8 cellular contexts compared by ENCODE assay signal in the genomic region with DNA sequence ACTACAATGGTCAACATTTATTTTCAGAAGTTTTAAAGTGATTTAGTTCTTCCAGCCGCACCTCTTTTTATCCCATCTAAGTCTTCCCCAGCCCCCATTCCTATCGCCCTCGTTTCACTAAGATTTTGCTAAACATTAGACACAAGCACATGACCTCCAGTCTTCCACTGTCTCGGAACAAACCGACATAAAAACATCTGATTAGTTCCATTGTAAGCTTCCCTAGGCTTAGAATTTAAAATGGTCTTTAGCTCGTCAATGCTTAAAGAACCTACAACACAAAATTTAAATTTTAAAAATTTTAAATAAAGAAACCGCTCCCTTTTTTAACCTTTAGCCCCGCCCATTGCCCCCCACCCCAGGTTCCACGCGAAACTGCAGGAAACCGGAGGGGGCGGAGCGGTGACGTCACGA. TPM values are rescaled to one million over a fixed set of nuclear protein-coding genes. Genes with fewer than 3 reads are reported as not detected.
DNase-seq lines count a peak whose midpoint lies in the region; ATAC-seq and TF ChIP-seq lines count a peak whose summit lies in the region.

No MANE protein-coding gene starts in this region.

- H3K4me1 ChIP-seq in CD4-positive, alpha-beta memory T cell (ENCODE audit: insufficient read depth, low read length): peaks cover 27% of the 10 kb centered on the region

- H3K9me3 ChIP-seq in CD4-positive, alpha-beta memory T cell (ENCODE audit: control insufficient read depth in 1 of 2, low read length in 2 of 2): no peaks in the 10 kb centered on the region

- H3K4me1 Mint-ChIP-seq in CD4-positive, alpha-beta memory T cell: peaks cover 18 to 30% (median 25%) of the 10 kb centered on the region in 4 donors

- H3K4me3 ChIP-seq in CD4-positive, alpha-beta memory T cell (ENCODE audit: low read length in 2 of 2): peak overlapping the region; percentile 70 to 93
- peak overlapping the region; percentile 93 for H3K4me3 ChIP-seq in fibroblast of pulmonary artery (replicated peaks; ENCODE audit: low read depth, low read length)

- TF ChIP-seq CTCF in fibroblast of pulmonary artery (IDR thresholded peaks at IDR 0.05; ENCODE audit: low read length, missing control alignments): no peak

- H3K27me3 Mint-ChIP-seq in CD4-positive, alpha-beta memory T cell: no peaks in the 10 kb centered on the region

- CTCF ChIA-PET in CD4-positive, alpha-beta memory T cell (lab: Charles Lee; ENCODE audit: partially characterized antibody): interaction anchor here (1.0 to 2.6 kb wide), 11 partner anchors 10 to 170 kb away, joined by 3 to 27 read pairs (median 5); no protein-coding TSS in a partner anchor

- H3K36me3 Mint-ChIP-seq in CD4-positive, alpha-beta memory T cell: peaks cover 0 to 19% of the 10 kb centered on the region in 2 donors

- POLR2A ChIA-PET in CD4-positive, alpha-beta memory T cell (lab: Charles Lee; ENCODE audit: partially characterized antibody): interaction anchor here (0.9 to 6.8 kb wide), 18 partner anchors 10 to 794 kb away, joined by 3 to 107 read pairs (median 6); a partner anchor contains a TSS

- no peak for DNase-seq in CD4-positive, alpha-beta memory T cell
- peak; percentile 80 to 88 for DNase-seq in Kasumi-1 (lab: John Stamatoyannopoulos, UW)
- peak; percentile 97 for DNase-seq in activated CD4-positive, alpha-beta T cell treated with anti-CD3 and anti-CD28 coated beads, Interleukin-2, amount 50 U/mL, for 48 hours
- no peak for DNase-seq in fibroblast of pulmonary artery (ENCODE audit: low read depth)
- peak; percentile 90 for DNase-seq in pons (ENCODE audit: low spot score)
- DNase-seq in T1000 (lab: John Stamatoyannopoulos, UW): no peak
- DNase-seq in AG08395 (ENCODE audit: low spot score): no peak

- no peaks in the 10 kb centered on the region for H3K27me3 ChIP-seq in CD4-positive, alpha-beta memory T cell (ENCODE audit: insufficient read depth, low read length)

- intact Hi-C loops in CD4-positive, alpha-beta memory T cell (cut with micrococcal nuclease): loop anchor here (1.0 to 10.0 kb wide), 9 partner anchors 23 to 653 kb away; a partner anchor contains a TSS

- H3K27ac ChIP-seq in CD4-positive, alpha-beta memory T cell (ENCODE audit: low read depth, low read length): peak overlapping the region; percentile 95

- H3K27ac Mint-ChIP-seq in CD4-positive, alpha-beta memory T cell: peak overlapping the region; percentile 89 to 99 (median 98)

- no peaks in the 10 kb centered on the region for H3K36me3 ChIP-seq in CD4-positive, alpha-beta memory T cell (ENCODE audit: insufficient read depth, low read length)

- peak overlapping the region; percentile 85 to 98 (median 89) for H3K4me3 Mint-ChIP-seq in CD4-positive, alpha-beta memory T cell

- peaks cover 0 to 4% (median 0%) of the 10 kb centered on the region in 8 donors for H3K9me3 Mint-ChIP-seq in CD4-positive, alpha-beta memory T cell

- ATAC-seq in GM21381 (IDR thresholded peaks at IDR 0.05; ENCODE audit: unreplicated experiment): peak; percentile 2

RNA-seq across cellular contexts. Expression of a gene that starts 0.3 kb away (rescaled TPM):
- total RNA-seq in CD4-positive, alpha-beta memory T cell: 10 to 100 TPM; 25.3 to 25.7 TPM
- 10 to 100 TPM in 1 of 2 donors, 1 to 10 TPM in 1; 5.5 to 14.1 TPM for polyA plus RNA-seq in CD4-positive, alpha-beta memory T cell

Comparison
In these comparisons a context has a peak if more than half of its experiments do, and no peak if none do; other contexts are left out.
1. DNase-seq: peak in Kasumi-1 (2 of 2), activated CD4-positive, alpha-beta T cell treated with anti-CD3 and anti-CD28 coated beads, Interleukin-2, amount 50 U/mL, for 48 hours (2 of 2) and pons (single experiment); none in CD4-positive, alpha-beta memory T cell (0 of 5), fibroblast of pulmonary artery (single experiment), T1000 (single experiment) and AG08395 (single experiment).